ENCODE assay signal across 1 cellular context in the genomic region with DNA sequence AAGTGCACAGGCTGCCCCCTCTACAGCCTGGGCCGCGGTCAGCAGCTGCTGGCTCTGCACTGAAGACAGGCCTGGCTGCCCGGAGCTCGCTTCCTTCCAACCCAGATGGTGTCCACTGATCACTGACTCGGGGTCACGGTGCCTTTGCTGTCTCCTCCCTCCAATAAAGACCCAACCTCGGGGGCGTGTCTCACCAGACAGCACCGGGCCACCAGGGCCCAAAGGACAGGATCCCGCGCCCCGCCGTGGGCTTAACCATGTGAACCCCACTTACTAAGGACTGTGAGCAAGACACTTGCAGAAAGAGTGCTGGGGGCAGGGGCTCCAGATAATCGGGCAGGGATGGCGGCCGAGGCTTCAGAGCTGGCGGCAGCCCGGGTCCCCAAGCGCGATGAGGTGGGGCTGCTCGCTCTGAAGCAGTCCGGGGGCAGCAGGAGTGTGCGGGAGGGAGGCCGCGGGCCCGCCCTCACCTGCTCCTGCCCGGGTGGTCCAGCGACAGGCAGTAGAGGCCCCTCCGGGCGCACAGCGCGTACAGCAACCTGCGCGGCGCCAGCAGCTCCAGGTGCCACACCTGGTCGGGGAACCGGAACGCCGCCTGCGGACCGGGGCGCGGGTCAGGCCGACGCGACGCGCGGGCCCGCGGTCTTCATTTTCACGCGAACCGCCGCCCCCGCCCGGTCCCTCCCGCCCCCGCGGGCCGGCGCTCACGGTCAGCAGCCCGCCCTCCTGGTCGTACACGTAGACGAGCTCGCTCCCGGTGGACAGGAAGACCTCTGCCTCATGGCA.
TF ChIP-seq lines count a peak whose summit lies in the region.

No MANE protein-coding gene starts in this region.

TF ChIP-seq in H1, 55 proteins besides CTCF, POLR2A, EP300 and RAD21:
- no peak for TF ChIP-seq CHD2 (IDR thresholded peaks at IDR 0.05; ENCODE audit: low read length)
- no peak for TF ChIP-seq SAP30 (IDR thresholded peaks at IDR 0.05; ENCODE audit: insufficient read depth, insufficient replicate concordance, low read length)
- TF ChIP-seq YY1 (IDR thresholded peaks at IDR 0.05; ENCODE audit: low read depth, low read length): no peak
- no peak for TF ChIP-seq GABPA (IDR thresholded peaks at IDR 0.05; ENCODE audit: borderline replicate concordance, insufficient read depth, low read length)
- no peak for TF ChIP-seq EZH2 (IDR thresholded peaks at IDR 0.05; ENCODE audit: low read depth, low read length, severe bottlenecking)
- 0 out of 2 replicates have a peak, but pooled peaks have one; percentile 16 for TF ChIP-seq RBBP5 (IDR thresholded peaks at IDR 0.05; ENCODE audit: borderline replicate concordance, low read depth, low read length)
- TF ChIP-seq RFX5 (IDR thresholded peaks at IDR 0.05; ENCODE audit: borderline replicate concordance, low read depth, low read length): no peak
- TF ChIP-seq CBX5 (IDR thresholded peaks at IDR 0.05; ENCODE audit: low read depth, low read length): no peak
- no peak for TF ChIP-seq MAFK (IDR thresholded peaks at IDR 0.05; ENCODE audit: low read depth, low read length)
- TF ChIP-seq, protein P1, sequence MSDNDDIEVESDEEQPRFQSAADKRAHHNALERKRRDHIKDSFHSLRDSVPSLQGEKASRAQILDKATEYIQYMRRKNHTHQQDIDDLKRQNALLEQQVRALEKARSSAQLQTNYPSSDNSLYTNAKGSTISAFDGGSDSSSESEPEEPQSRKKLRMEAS (IDR thresholded peaks at IDR 0.05): 0 out of 2 replicates have a peak, but pooled peaks have one; percentile 18
- TF ChIP-seq TCF12 (IDR thresholded peaks at IDR 0.05; ENCODE audit: low read depth, low read length): no peak
- peak; percentile 3; the same call in 1 of the 2 replicates for TF ChIP-seq EGR1 (IDR thresholded peaks at IDR 0.05; ENCODE audit: borderline replicate concordance, low read depth, low read length)
- no peak for TF ChIP-seq RXRA (IDR thresholded peaks at IDR 0.05; ENCODE audit: insufficient read depth, low read depth, low read length)
- TF ChIP-seq BCL11A (IDR thresholded peaks at IDR 0.05; ENCODE audit: low read depth in 2 of 2, low read length in 2 of 2): no peak
- no peak for TF ChIP-seq JUN (IDR thresholded peaks at IDR 0.05; ENCODE audit: low read depth, low read length)
- TF ChIP-seq SRF (IDR thresholded peaks at IDR 0.05; ENCODE audit: low read depth, low read length): no peak
- 0 out of 2 replicates have a peak, but pooled peaks have one; percentile 26 for TF ChIP-seq E2F6 (IDR thresholded peaks at IDR 0.05)
- no peak for TF ChIP-seq SUZ12 (IDR thresholded peaks at IDR 0.05; ENCODE audit: low read length)
- TF ChIP-seq PHF8 (conservative IDR thresholded peaks at IDR 0.05; ENCODE audit: low read depth, low read length): peak; percentile 68; the same call in 1 of the 2 replicates
- TF ChIP-seq SP2 (IDR thresholded peaks at IDR 0.05; ENCODE audit: low read length): no peak
